Comparison of ENCODE assay signal across 32 cellular contexts in genomic region chr9:69468380-69468779, GRCh38.
"Had no signal": no experiment of that assay in that cellular context is flagged by ENCODE, and none has a peak within 500 bp of the region (broad histone marks: within the 10 kb centered on the region; RNA-seq: fewer than 3 reads in every experiment).

No MANE protein-coding gene starts in this region.

- H3K4me2 ChIP-seq: KMS-11, PC-9 had no signal

- H3K27ac ChIP-seq: ascending aorta, cardiac muscle cell, KMS-11, PC-9, RWPE1 had no signal

- DNase-seq: activated CD4-positive, alpha-beta T cell treated with anti-CD3 and anti-CD28 coated beads, Interleukin-2, amount 10 ng/mL, durations not matched to agents 24 days and 14 days; activated CD4-positive, alpha-beta T cell treated with anti-CD3 and anti-CD28 coated beads, Interleukin-2, amount 50 U/mL, for 48 hours; activated CD8-positive, alpha-beta T cell treated with anti-CD3 and anti-CD28 coated beads, Interleukin-2, amount 10 ng/mL, durations not matched to agents 7 days and 5 days; activated gamma-delta T cell; activated naive CD4-positive, alpha-beta T cell treated with Interleukin-2 at 50 U/mL for 16 hours; activated naive CD8-positive, alpha-beta T cell treated with anti-CD3 and anti-CD28 coated beads, Interleukin-2, amount 10 ng/mL, durations not matched to agents 7 days and 5 days; activated T-cell treated with anti-CD3 and anti-CD28 coated beads, Interleukin-2, amount 50 U/mL, for 24 hours; amygdala; MM.1S; NCI-H1105; NCI-H1417 treated with DMSO at 0.1 percent for 48 hours; NCI-H187 treated with DMSO at 0.1 percent for 48 hours; NCI-H2171 treated with DMSO at 0.1 percent for 48 hours; NCI-H2227 treated with DMSO at 0.1 percent for 48 hours; NCI-H446; NCI-H510A treated with DMSO at 0.1 percent for 48 hours; NCI-H526 treated with DMSO at 0.1 percent for 48 hours; NCI-H774; PC-9; SIG-M5; SW 1271; T1000 had no signal

- H2AFZ ChIP-seq: PC-9 had no signal

- H3K27me3 ChIP-seq: ascending aorta, cardiac muscle cell had no signal

- H3K9me3 Mint-ChIP-seq: activated CD4-positive, alpha-beta T cell treated with anti-CD3 and anti-CD28 coated beads, Interleukin-2, amount 10 ng/mL, durations not matched to agents 24 days and 14 days; activated naive CD4-positive, alpha-beta T cell treated with anti-CD3 and anti-CD28 coated beads, Interleukin-2, amount 50 U/mL, for 24 hours; activated naive CD8-positive, alpha-beta T cell treated with anti-CD3 and anti-CD28 coated beads, Interleukin-2, amount 10 ng/mL, durations not matched to agents 7 days and 5 days; activated T-cell treated with anti-CD3 and anti-CD28 coated beads, Interleukin-2, amount 50 U/mL, for 24 hours; activated T-helper 2 cell treated with anti-CD3 and anti-CD28 coated beads, Interferon-gamma antibody, Interleukin-2, Interleukin-4, amounts not matched to agents 10 μg/mL and 5 μg/mL and 100 μg/mL, durations not matched to agents 14 hours and 24 hours and 36 hours; central memory CD8-positive, alpha-beta T cell had no signal

- ATAC-seq: activated CD8-positive, alpha-beta T cell treated with anti-CD3 and anti-CD28 coated beads, Interleukin-2, amount 10 ng/mL, durations not matched to agents 7 days and 5 days; Right ventricle myocardium inferior had no signal

- H3K4me3 Mint-ChIP-seq: activated CD4-positive, alpha-beta T cell treated with anti-CD3 and anti-CD28 coated beads, Interleukin-2, amount 10 ng/mL, durations not matched to agents 24 days and 14 days; activated CD8-positive, alpha-beta T cell treated with anti-CD3 and anti-CD28 coated beads, Interleukin-2, amount 10 ng/mL, durations not matched to agents 7 days and 5 days; activated naive CD4-positive, alpha-beta T cell treated with anti-CD3 and anti-CD28 coated beads, Interleukin-2, amount 50 U/mL, for 24 hours; activated naive CD8-positive, alpha-beta T cell treated with anti-CD3 and anti-CD28 coated beads, Interleukin-2, amount 10 ng/mL, durations not matched to agents 7 days and 5 days; activated T-cell treated with anti-CD3 and anti-CD28 coated beads, Interleukin-2, amount 50 U/mL, for 24 hours; central memory CD8-positive, alpha-beta T cell had no signal

- H3K4me3 ChIP-seq: ascending aorta, cardiac muscle cell, PC-9 had no signal

- H3K9me3 ChIP-seq: ascending aorta had no signal

- H3K4me1 Mint-ChIP-seq: activated CD4-positive, alpha-beta T cell treated with anti-CD3 and anti-CD28 coated beads, Interleukin-2, amount 10 ng/mL, durations not matched to agents 24 days and 14 days; activated naive CD8-positive, alpha-beta T cell treated with anti-CD3 and anti-CD28 coated beads, Interleukin-2, amount 10 ng/mL, durations not matched to agents 7 days and 5 days; central memory CD8-positive, alpha-beta T cell had no signal

- H3K4me1 ChIP-seq: ascending aorta had no signal

- H3K27me3 Mint-ChIP-seq: activated naive CD4-positive, alpha-beta T cell treated with anti-CD3 and anti-CD28 coated beads, Interleukin-2, amount 50 U/mL, for 24 hours; activated naive CD8-positive, alpha-beta T cell treated with anti-CD3 and anti-CD28 coated beads, Interleukin-2, amount 10 ng/mL, durations not matched to agents 7 days and 5 days had no signal

- H3K9ac ChIP-seq: KMS-11 had no signal

- H3K36me3 ChIP-seq: cardiac muscle cell had no signal

- H3K36me3 Mint-ChIP-seq: activated naive CD4-positive, alpha-beta T cell treated with anti-CD3 and anti-CD28 coated beads, Interleukin-2, amount 50 U/mL, for 24 hours; activated naive CD8-positive, alpha-beta T cell treated with anti-CD3 and anti-CD28 coated beads, Interleukin-2, amount 10 ng/mL, durations not matched to agents 7 days and 5 days had no signal

- H3K27ac Mint-ChIP-seq: activated CD4-positive, alpha-beta T cell treated with anti-CD3 and anti-CD28 coated beads, Interleukin-2, amount 10 ng/mL, durations not matched to agents 24 days and 14 days; activated CD8-positive, alpha-beta T cell treated with anti-CD3 and anti-CD28 coated beads, Interleukin-2, amount 10 ng/mL, durations not matched to agents 7 days and 5 days; activated naive CD4-positive, alpha-beta T cell treated with anti-CD3 and anti-CD28 coated beads, Interleukin-2, amount 50 U/mL, for 24 hours; activated naive CD8-positive, alpha-beta T cell treated with anti-CD3 and anti-CD28 coated beads, Interleukin-2, amount 10 ng/mL, durations not matched to agents 7 days and 5 days; activated T-cell treated with anti-CD3 and anti-CD28 coated beads, Interleukin-2, amount 50 U/mL, for 24 hours; activated T-helper 2 cell treated with anti-CD3 and anti-CD28 coated beads, Interferon-gamma antibody, Interleukin-2, Interleukin-4, amounts not matched to agents 10 μg/mL and 5 μg/mL and 100 μg/mL, durations not matched to agents 14 hours and 24 hours and 36 hours had no signal

- FAIRE-seq: RCC 7860, TTC549 had no signal
